19 cellular contexts compared by ENCODE assay signal in genomic region chr1:59154406-59154805, GRCh38.
A peak's percentile ranks its signal among the peaks of the same experiment; 100 is the strongest.
DNase-seq lines count a peak whose midpoint lies in the region; ATAC-seq and TF ChIP-seq lines count a peak whose summit lies in the region.
"Had no signal": no experiment of that assay in that cellular context is flagged by ENCODE, and none has a peak within 500 bp of the region (broad histone marks: within the 10 kb centered on the region; RNA-seq: fewer than 3 reads in every experiment).

No MANE protein-coding gene starts in this region.

- no peak overlapping the region for H3K18ac ChIP-seq in IMR-90 (ENCODE audit: low read depth, low read length)

- no peak overlapping the region for H3K14ac ChIP-seq in IMR-90 (replicated peaks; ENCODE audit: low read depth, low read length)

- TF ChIP-seq CTCF in AG10803 (conservative IDR thresholded peaks at IDR 0.05; ENCODE audit: low read length) (no peak), IMR-90 (conservative IDR thresholded peaks at IDR 0.05; ENCODE audit: low read depth, low read length) (no peak), psoas muscle (IDR thresholded peaks at IDR 0.05) (no peak)

- peak overlapping the region; percentile 41; the same call in 1 of the 2 replicates for H3K4ac ChIP-seq in IMR-90 (ENCODE audit: low read depth, low read length)

- H3K9ac ChIP-seq in IMR-90 (ENCODE audit: low read depth, low read length) = no peak overlapping the region
- H3K9ac ChIP-seq: BLaER1 had no signal

- H3K79me1 ChIP-seq in IMR-90 (ENCODE audit: low read depth in 1 of 2, low read length in 2 of 2) = no peaks in the 10 kb centered on the region; a peak in 1 of 4 replicates

- no peak overlapping the region for H3K4me3 Mint-ChIP-seq in stimulated activated effector memory CD8-positive, alpha-beta T cell treated with anti-CD3 and anti-CD28 coated beads, Interleukin-12 subunit alpha, Interleukin-12 subunit beta, amount 100 ng/mL, for 72 hours
- H3K4me3 Mint-ChIP-seq: CD14-positive monocyte; CD4-positive, alpha-beta memory T cell; H9; IgD-negative memory B cell had no signal

- no peak for TF ChIP-seq POLR2A in IMR-90 (IDR thresholded peaks at IDR 0.05; ENCODE audit: low read depth, low read length)

- H2BK20ac ChIP-seq in IMR-90 (ENCODE audit: low read depth, low read length) = peak overlapping the region; percentile 81; the same call in 1 of the 2 replicates

- H2AK9ac ChIP-seq in IMR-90 (replicated peaks; ENCODE audit: low read depth, low read length, poor library complexity) = no peak overlapping the region

- intact Hi-C loops in IMR-90 (cut with micrococcal nuclease) = loop anchor here (5.0 kb wide), 1 partner anchor 548 kb away; no protein-coding TSS in a partner anchor
- intact Hi-C loops in psoas muscle (cut with DNase I) = loop anchor here in 1 of 2 donors (5.0 kb wide), 2 partner anchors 372 to 603 kb away; partner anchors contain the start of gene JUN
- intact Hi-C loops in left colon (cut with DNase I, micrococcal nuclease) = no loop called here

- H3K4me3 ChIP-seq in AG10803 (ENCODE audit: low read length) (no peak overlapping the region), IMR-90 (ENCODE audit: insufficient read depth, low read depth, low read length) (no peak overlapping the region), psoas muscle (no peak overlapping the region)
- H3K4me3 ChIP-seq: A549, BLaER1 had no signal

- BruUV-seq in IMR-90 (replicated peaks; lab: Mats Ljungman, UMichigan) = no TSS peak

- H2AK5ac ChIP-seq in IMR-90 (ENCODE audit: low read depth, low read length) = no peak overlapping the region

- WGBS in IMR-90 (ENCODE audit: extremely low coverage in 2 of 2, insufficient read length in 1 of 2), 2 experiments = no CpG with 5 or more reads among the region's 2 CpGs
- 100% methylated on average over 2 of the region's 2 CpGs for WGBS in psoas muscle, 3 donors

- no peak overlapping the region for H3K27ac ChIP-seq in IMR-90 (ENCODE audit: insufficient read depth, low read length)
- peak overlapping the region; percentile 30 for H3K27ac ChIP-seq in psoas muscle
- H3K27ac ChIP-seq: 22Rv1, BLaER1, HL-60 had no signal

- H4K8ac ChIP-seq in IMR-90 (ENCODE audit: low read depth in 2 of 2, low read length in 2 of 2) = no peak overlapping the region; a peak in 1 of 4 replicates

- no peak overlapping the region for H3K23ac ChIP-seq in IMR-90 (ENCODE audit: low read depth, low read length)

- peak overlapping the region; percentile 41; the same call in 1 of the 2 replicates for H4K5ac ChIP-seq in IMR-90 (ENCODE audit: low read depth, low read length)

- H3K9me3 ChIP-seq in IMR-90 (ENCODE audit: control insufficient read depth, insufficient read depth, low read length) (no peaks in the 10 kb centered on the region), psoas muscle (peaks cover 13% of the 10 kb centered on the region)

- H2BK120ac ChIP-seq in IMR-90 (ENCODE audit: low read depth, low read length) = peak overlapping the region; percentile 71

- no peak overlapping the region for H4K91ac ChIP-seq in IMR-90 (ENCODE audit: insufficient read depth, low read depth, low read length)

- H3K27me3 ChIP-seq in IMR-90 (ENCODE audit: control insufficient read depth, insufficient read depth, low read length) = no peaks in the 10 kb centered on the region
- H3K27me3 ChIP-seq in psoas muscle (ENCODE audit: insufficient read depth in 3 of 3, low read length in 2 of 3) = no peaks in the 10 kb centered on the region
- H3K27me3 ChIP-seq: BLaER1 had no signal

- H3K27ac Mint-ChIP-seq in stimulated activated effector memory CD8-positive, alpha-beta T cell treated with anti-CD3 and anti-CD28 coated beads, Interleukin-12 subunit alpha, Interleukin-12 subunit beta, amount 100 ng/mL, for 72 hours = peak overlapping the region; percentile 3
- H3K27ac Mint-ChIP-seq: H9 had no signal

- H3K56ac ChIP-seq in IMR-90 (ENCODE audit: extremely low read depth, insufficient read depth, low read length) = no peak overlapping the region

- peaks cover 4% of the 10 kb centered on the region for H3K36me3 Mint-ChIP-seq in stimulated activated effector memory CD8-positive, alpha-beta T cell treated with anti-CD3 and anti-CD28 coated beads, Interleukin-12 subunit alpha, Interleukin-12 subunit beta, amount 100 ng/mL, for 72 hours
- H3K36me3 Mint-ChIP-seq: CD14-positive monocyte; CD4-positive, alpha-beta memory T cell; IgD-negative memory B cell had no signal

- peaks cover 17% of the 10 kb centered on the region for H3K4me1 Mint-ChIP-seq in stimulated activated effector memory CD8-positive, alpha-beta T cell treated with anti-CD3 and anti-CD28 coated beads, Interleukin-12 subunit alpha, Interleukin-12 subunit beta, amount 100 ng/mL, for 72 hours

- H2BK15ac ChIP-seq in IMR-90 (ENCODE audit: low read depth, low read length) = no peak overlapping the region; the same call in 2 of the 3 replicates

- in situ Hi-C loops in IMR-90 (cut with MboI; ENCODE audit: low sequenced_read_pairs) = loop anchor here (5.0 kb wide), 1 partner anchor 548 kb away; no protein-coding TSS in a partner anchor

- H3K4me1 ChIP-seq in IMR-90 (ENCODE audit: control insufficient read depth, insufficient read depth, low read length) (peaks cover 22% of the 10 kb centered on the region), psoas muscle (peaks cover 46% of the 10 kb centered on the region)

- TF ChIP-seq RAD21 in IMR-90 (IDR thresholded peaks at IDR 0.05; ENCODE audit: low read length) = no peak

- peaks cover 8% of the 10 kb centered on the region for H3K9me3 Mint-ChIP-seq in stimulated activated effector memory CD8-positive, alpha-beta T cell treated with anti-CD3 and anti-CD28 coated beads, Interleukin-12 subunit alpha, Interleukin-12 subunit beta, amount 100 ng/mL, for 72 hours

- H3K4me2 ChIP-seq in IMR-90 (ENCODE audit: low read depth, low read length) = no peak overlapping the region
- H3K4me2 ChIP-seq: A549, BLaER1 had no signal

- CTCF ChIA-PET in IMR-90 (lab: Yijun Ruan, JAX) = no interaction called here

- peak overlapping the region; percentile 43 for H2BK5ac ChIP-seq in IMR-90 (ENCODE audit: low read depth, low read length, poor library complexity, severe bottlenecking)

- ATAC-seq in IMR-90 (ENCODE audit: low read depth) = no peak
- ATAC-seq in psoas muscle = no peak
- ATAC-seq in stimulated activated effector memory CD8-positive, alpha-beta T cell treated with anti-CD3 and anti-CD28 coated beads, Interleukin-12 subunit alpha, Interleukin-12 subunit beta, amount 100 ng/mL, for 72 hours = no peak
- ATAC-seq in GM19463 (IDR thresholded peaks at IDR 0.05; ENCODE audit: unreplicated experiment) = no peak
- ATAC-seq in left colon = no peak
- ATAC-seq: A549 had no signal

- H3K36me3 ChIP-seq in IMR-90 (ENCODE audit: control insufficient read depth, insufficient read depth, low read length) (no peaks in the 10 kb centered on the region), psoas muscle (ENCODE audit: insufficient read depth in 1 of 2, low read depth in 1 of 2) (no peaks in the 10 kb centered on the region)
- H3K36me3 ChIP-seq: BLaER1 had no signal

- H2AFZ ChIP-seq in IMR-90 (replicated peaks; ENCODE audit: low read length, poor library complexity) = no peak overlapping the region

- no peaks in the 10 kb centered on the region for H4K20me1 ChIP-seq in IMR-90 (ENCODE audit: insufficient read depth, low read length)
- H4K20me1 ChIP-seq: BLaER1 had no signal

- DNase-seq in AG10803 (ENCODE audit: low read depth) (peak; percentile 34), IMR-90 (no peak), psoas muscle (no peak), left colon (no peak)
- no peak for DNase-seq in stimulated activated effector memory CD8-positive, alpha-beta T cell treated with anti-CD3 and anti-CD28 coated beads, Interleukin-12 subunit alpha, Interleukin-12 subunit beta, amount 100 ng/mL, for 72 hours (ENCODE audit: low spot score in 2 of 2)
- no peak for DNase-seq in NK-92 treated with Interleukin-12 subunit alpha and Interleukin-12 subunit beta, amount 100 ng/mL, for 24 hours (lab: John Stamatoyannopoulos, UW)
- DNase-seq: CD4-positive, alpha-beta memory T cell; DMS153; DMS79; GF-D8; H9; KBM-7 had no signal

- H3K9me1 ChIP-seq in IMR-90 (ENCODE audit: insufficient read depth, low read length) = peaks cover 13% of the 10 kb centered on the region

- dilution Hi-C loops in IMR-90 (cut with HindIII; ENCODE audit: low sequenced_read_pairs, unreplicated experiment) = no loop called here

- POLR2A ChIA-PET in IMR-90 (lab: Charles Lee; ENCODE audit: unreplicated experiment) = no interaction called here

TF ChIP-seq in IMR-90, 13 proteins besides CTCF, POLR2A, EP300 and RAD21:
- TF ChIP-seq SMC3 (IDR thresholded peaks at IDR 0.05; ENCODE audit: low read depth, low read length) (no peak), RCOR1 (IDR thresholded peaks at IDR 0.05; ENCODE audit: insufficient replicate concordance, low read length) (no peak), NFE2L2 (IDR thresholded peaks at IDR 0.05; ENCODE audit: low read depth, low read length) (no peak), BHLHE40 (IDR thresholded peaks at IDR 0.05; ENCODE audit: low read depth, low read length) (no peak), FOS (IDR thresholded peaks at IDR 0.05; ENCODE audit: low read depth, low read length) (no peak)
